1 cellular context compared by ENCODE assay signal in the genomic region with DNA sequence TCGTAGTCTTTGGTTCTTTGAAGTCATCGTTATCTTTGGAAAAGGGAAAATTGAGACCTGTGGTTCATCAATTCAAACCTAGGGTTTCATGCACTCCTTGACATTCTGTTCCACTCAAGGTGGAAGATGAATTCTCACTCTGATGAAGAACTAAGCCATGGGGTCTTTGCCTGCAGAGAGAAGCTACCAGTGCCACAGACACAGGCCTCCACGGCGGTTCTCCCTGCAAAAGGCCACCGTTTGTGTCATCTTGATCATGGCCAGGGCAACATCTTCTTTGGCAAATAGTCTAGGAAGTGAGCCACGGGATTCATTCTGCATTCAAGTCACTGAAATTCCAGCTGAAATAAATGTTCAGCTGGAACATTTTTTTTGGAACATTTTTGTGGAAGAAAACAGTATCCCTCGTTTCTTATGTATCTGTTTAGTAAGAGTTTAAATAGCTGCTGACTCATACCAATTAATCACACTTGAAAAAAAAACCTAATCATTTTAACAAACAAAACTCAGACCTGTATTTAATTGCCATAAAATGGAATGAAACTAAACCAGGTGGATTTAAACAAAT.
TF ChIP-seq lines count a peak whose summit lies in the region.

No MANE protein-coding gene starts in this region.

TF ChIP-seq in IMR-90, 13 proteins besides CTCF, POLR2A, EP300 and RAD21:
- TF ChIP-seq, protein P1, sequence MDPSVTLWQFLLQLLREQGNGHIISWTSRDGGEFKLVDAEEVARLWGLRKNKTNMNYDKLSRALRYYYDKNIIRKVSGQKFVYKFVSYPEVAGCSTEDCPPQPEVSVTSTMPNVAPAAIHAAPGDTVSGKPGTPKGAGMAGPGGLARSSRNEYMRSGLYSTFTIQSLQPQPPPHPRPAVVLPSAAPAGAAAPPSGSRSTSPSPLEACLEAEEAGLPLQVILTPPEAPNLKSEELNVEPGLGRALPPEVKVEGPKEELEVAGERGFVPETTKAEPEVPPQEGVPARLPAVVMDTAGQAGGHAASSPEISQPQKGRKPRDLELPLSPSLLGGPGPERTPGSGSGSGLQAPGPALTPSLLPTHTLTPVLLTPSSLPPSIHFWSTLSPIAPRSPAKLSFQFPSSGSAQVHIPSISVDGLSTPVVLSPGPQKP (IDR thresholded peaks at IDR 0.05; ENCODE audit: borderline replicate concordance, low read depth, low read length): no peak
- TF ChIP-seq CHD1 (IDR thresholded peaks at IDR 0.05; ENCODE audit: low read depth, low read length): no peak
- no peak for TF ChIP-seq MAZ (IDR thresholded peaks at IDR 0.05; ENCODE audit: borderline replicate concordance, low read depth, low read length)
- TF ChIP-seq FOS (IDR thresholded peaks at IDR 0.05; ENCODE audit: low read depth, low read length): peak; percentile 15; the same call in 1 of the 2 replicates
- TF ChIP-seq CEBPB (IDR thresholded peaks at IDR 0.05; ENCODE audit: low read depth, low read length): no peak
- TF ChIP-seq, protein P2, sequence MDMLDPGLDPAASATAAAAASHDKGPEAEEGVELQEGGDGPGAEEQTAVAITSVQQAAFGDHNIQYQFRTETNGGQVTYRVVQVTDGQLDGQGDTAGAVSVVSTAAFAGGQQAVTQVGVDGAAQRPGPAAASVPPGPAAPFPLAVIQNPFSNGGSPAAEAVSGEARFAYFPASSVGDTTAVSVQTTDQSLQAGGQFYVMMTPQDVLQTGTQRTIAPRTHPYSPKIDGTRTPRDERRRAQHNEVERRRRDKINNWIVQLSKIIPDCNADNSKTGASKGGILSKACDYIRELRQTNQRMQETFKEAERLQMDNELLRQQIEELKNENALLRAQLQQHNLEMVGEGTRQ (IDR thresholded peaks at IDR 0.05; ENCODE audit: low read depth, low read length): no peak
- TF ChIP-seq MXI1 (IDR thresholded peaks at IDR 0.05; ENCODE audit: borderline replicate concordance, low read depth, low read length): no peak
- no peak for TF ChIP-seq BHLHE40 (IDR thresholded peaks at IDR 0.05; ENCODE audit: low read depth, low read length)
- no peak for TF ChIP-seq RFX5 (IDR thresholded peaks at IDR 0.05; ENCODE audit: low read depth, low read length)
